In the genomic region with DNA sequence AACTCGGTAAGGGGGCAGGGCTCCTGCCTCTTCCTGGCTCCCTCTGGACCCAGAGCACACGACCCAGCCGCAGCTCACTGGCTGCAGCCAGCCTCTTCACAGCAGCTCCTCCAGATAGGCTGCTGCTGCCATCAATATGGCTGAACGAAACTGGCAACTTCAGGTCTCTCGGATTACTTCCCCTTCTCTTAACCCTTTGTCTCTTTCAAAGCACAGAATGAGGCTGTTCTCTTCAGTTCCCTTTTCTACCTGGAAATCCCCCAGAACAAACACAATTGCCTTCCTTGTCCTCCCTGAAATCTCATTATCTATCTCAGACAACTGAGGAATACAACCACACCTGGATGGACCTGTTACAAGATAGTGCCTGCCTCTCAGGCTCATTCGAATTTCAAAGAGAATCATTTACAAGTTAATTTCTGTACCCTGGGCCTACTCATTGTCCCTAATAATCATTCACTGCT, we compare ENCODE assay signal across 10 cellular contexts.
DNase-seq lines count a peak whose midpoint lies in the region; ATAC-seq and TF ChIP-seq lines count a peak whose summit lies in the region.
"Had no signal": no experiment of that assay in that cellular context is flagged by ENCODE, and none has a peak within 500 bp of the region (broad histone marks: within the 10 kb centered on the region; RNA-seq: fewer than 3 reads in every experiment).

No MANE protein-coding gene starts in this region.

- H3K27me3 ChIP-seq in trophoblast cell (ENCODE audit: insufficient read depth, low read length): no peaks in the 10 kb centered on the region
- H3K27me3 ChIP-seq in gastroesophageal sphincter: no peaks in the 10 kb centered on the region
- no peaks in the 10 kb centered on the region for H3K27me3 ChIP-seq in CD4-positive, alpha-beta memory T cell (ENCODE audit: insufficient read depth, low read length)
- H3K27me3 ChIP-seq: colonic mucosa had no signal

- H3K4me1 ChIP-seq in trophoblast cell (ENCODE audit: control insufficient read depth in 1 of 2, insufficient read depth in 2 of 2, low read length in 2 of 2): peaks cover 3 to 8% of the 10 kb centered on the region in 2 experiments
- H3K4me1 ChIP-seq in gastroesophageal sphincter: no peaks in the 10 kb centered on the region
- no peaks in the 10 kb centered on the region for H3K4me1 ChIP-seq in CD4-positive, alpha-beta memory T cell (ENCODE audit: insufficient read depth, low read length)
- H3K4me1 ChIP-seq: colonic mucosa had no signal

- intact Hi-C loops in CD4-positive, alpha-beta memory T cell (cut with micrococcal nuclease): no loop called here

- CTCF ChIA-PET in CD4-positive, alpha-beta memory T cell (lab: Charles Lee; ENCODE audit: partially characterized antibody): no interaction called here

- H3K14ac ChIP-seq in trophoblast cell (ENCODE audit: low read length): no peak overlapping the region

- peak overlapping the region; percentile 41 for H4K91ac ChIP-seq in trophoblast cell (ENCODE audit: low read depth, low read length)

- POLR2A ChIA-PET in CD4-positive, alpha-beta memory T cell (lab: Charles Lee; ENCODE audit: partially characterized antibody): no interaction called here

- no peak overlapping the region for H3K4me3 Mint-ChIP-seq in CD4-positive, alpha-beta memory T cell
- H3K4me3 Mint-ChIP-seq: activated CD4-positive, alpha-beta memory T cell treated with anti-CD3 and anti-CD28 coated beads, Interleukin-2, amount 10 ng/mL, durations not matched to agents 7 days and 5 days had no signal

- H3K27ac Mint-ChIP-seq in CD4-positive, alpha-beta memory T cell: no peak overlapping the region
- H3K27ac Mint-ChIP-seq: activated CD4-positive, alpha-beta memory T cell treated with anti-CD3 and anti-CD28 coated beads, Interleukin-2, amount 10 ng/mL, durations not matched to agents 7 days and 5 days had no signal

- H2BK12ac ChIP-seq in trophoblast cell (ENCODE audit: low read length): no peak overlapping the region

- no peak for TF ChIP-seq EP300 in gastroesophageal sphincter (IDR thresholded peaks at IDR 0.05)

- no peaks in the 10 kb centered on the region for H3K27me3 Mint-ChIP-seq in CD4-positive, alpha-beta memory T cell
- H3K27me3 Mint-ChIP-seq: activated CD4-positive, alpha-beta memory T cell treated with anti-CD3 and anti-CD28 coated beads, Interleukin-2, amount 10 ng/mL, durations not matched to agents 7 days and 5 days had no signal

- H4K8ac ChIP-seq in trophoblast cell (ENCODE audit: low read depth, low read length): no peak overlapping the region

- peaks cover 0 to 14% (median 6%) of the 10 kb centered on the region in 8 donors for H3K9me3 Mint-ChIP-seq in CD4-positive, alpha-beta memory T cell

- H3K27ac ChIP-seq in trophoblast cell (ENCODE audit: low read depth, low read length): peak overlapping the region; percentile 22
- no peak overlapping the region for H3K27ac ChIP-seq in gastroesophageal sphincter
- H3K27ac ChIP-seq in CD4-positive, alpha-beta memory T cell (ENCODE audit: low read depth, low read length): no peak overlapping the region
- H3K27ac ChIP-seq: colonic mucosa had no signal

- no peak overlapping the region for H2AK5ac ChIP-seq in trophoblast cell (ENCODE audit: low read length)

- H3K23ac ChIP-seq in trophoblast cell (ENCODE audit: low read length): no peak overlapping the region

- H3K79me1 ChIP-seq in trophoblast cell (ENCODE audit: low read length): no peaks in the 10 kb centered on the region

- WGBS in trophoblast cell (ENCODE audit: extremely low coverage, insufficient coverage, insufficient read length): no CpG with 5 or more reads among the region's 6 CpGs
- 53 to 63% methylated on average over 2 to 6 of the region's 6 CpGs for WGBS in gastroesophageal sphincter (ENCODE audit: low coverage in 1 of 2), 2 donors

- TF ChIP-seq CTCF in gastroesophageal sphincter (IDR thresholded peaks at IDR 0.05): no peak

- H3K36me3 Mint-ChIP-seq in CD4-positive, alpha-beta memory T cell: no peaks in the 10 kb centered on the region

- no peak overlapping the region for H3K4me2 ChIP-seq in trophoblast cell (ENCODE audit: low read length)

- no peaks in the 10 kb centered on the region for H3K4me1 Mint-ChIP-seq in CD4-positive, alpha-beta memory T cell
- H3K4me1 Mint-ChIP-seq: activated CD4-positive, alpha-beta memory T cell treated with anti-CD3 and anti-CD28 coated beads, Interleukin-2, amount 10 ng/mL, durations not matched to agents 7 days and 5 days had no signal

- no peak overlapping the region for H2AFZ ChIP-seq in trophoblast cell (ENCODE audit: insufficient read depth, low read length, poor library complexity)

- no peak overlapping the region for H3K9ac ChIP-seq in trophoblast cell (ENCODE audit: low read length)

- H2BK120ac ChIP-seq in trophoblast cell (ENCODE audit: insufficient read depth, low read length, poor library complexity): no peak overlapping the region

- H3K9me3 ChIP-seq in trophoblast cell (ENCODE audit: insufficient read depth, low read depth, low read length): no peaks in the 10 kb centered on the region
- no peaks in the 10 kb centered on the region for H3K9me3 ChIP-seq in gastroesophageal sphincter
- no peaks in the 10 kb centered on the region for H3K9me3 ChIP-seq in CD4-positive, alpha-beta memory T cell (ENCODE audit: control insufficient read depth in 1 of 2, low read length in 2 of 2)
- H3K9me3 ChIP-seq: colonic mucosa had no signal

- ATAC-seq in GM19351 (IDR thresholded peaks at IDR 0.05; ENCODE audit: unreplicated experiment) (peak; percentile 98), HG02885 (IDR thresholded peaks at IDR 0.05; ENCODE audit: poor library complexity, unreplicated experiment) (peak; percentile 96), gastroesophageal sphincter (no peak)

- no peak for TF ChIP-seq POLR2A in gastroesophageal sphincter (IDR thresholded peaks at IDR 0.05)

- H3K4me3 ChIP-seq in trophoblast cell (ENCODE audit: low read depth, low read length) (no peak overlapping the region), gastroesophageal sphincter (no peak overlapping the region)
- H3K4me3 ChIP-seq in CD4-positive, alpha-beta memory T cell (ENCODE audit: low read length in 2 of 2): no peak overlapping the region
- H3K4me3 ChIP-seq: colonic mucosa had no signal

- peak; percentile 13 for DNase-seq in NAMALWA (ENCODE audit: low spot score)
- DNase-seq in trophoblast cell: no peak
- no peak for DNase-seq in stimulated activated CD4-positive, alpha-beta T cell treated with anti-CD3 and anti-CD28 coated beads, Interleukin-12 subunit alpha, Interleukin-12 subunit beta, amount 100 ng/mL, for 4 hours
- DNase-seq in CD4-positive, alpha-beta memory T cell: no peak
- DNase-seq: activated CD4-positive, alpha-beta memory T cell treated with anti-CD3 and anti-CD28 coated beads, Interleukin-2, amount 10 ng/mL, durations not matched to agents 7 days and 5 days; colonic mucosa; NCI-H524 had no signal

- H3K18ac ChIP-seq in trophoblast cell (ENCODE audit: low read length): no peak overlapping the region

- no peaks in the 10 kb centered on the region for H3K36me3 ChIP-seq in trophoblast cell (ENCODE audit: control insufficient read depth in 1 of 2, insufficient read depth in 2 of 2, low read length in 2 of 2)
- no peaks in the 10 kb centered on the region for H3K36me3 ChIP-seq in gastroesophageal sphincter
- H3K36me3 ChIP-seq in CD4-positive, alpha-beta memory T cell (ENCODE audit: insufficient read depth, low read length): no peaks in the 10 kb centered on the region
- H3K36me3 ChIP-seq: colonic mucosa had no signal

- no peaks in the 10 kb centered on the region for H3K79me2 ChIP-seq in trophoblast cell (ENCODE audit: control insufficient read depth, insufficient read depth, low read length, poor library complexity)

- no peak overlapping the region for H4K12ac ChIP-seq in trophoblast cell (ENCODE audit: low read depth, low read length)

- H3K4ac ChIP-seq in trophoblast cell (ENCODE audit: low read depth, low read length): no peak overlapping the region

- H2BK5ac ChIP-seq in trophoblast cell (ENCODE audit: low read depth, low read length, poor library complexity): no peak overlapping the region
